In genomic region chr12:53441040-53441833, GRCh38 we compare ENCODE assay signal across 8 cellular contexts. TPM values are rescaled to one million over a fixed set of nuclear protein-coding genes. Genes with fewer than 3 reads are reported as not detected.
DNase-seq lines count a peak whose midpoint lies in the region; ATAC-seq lines count a peak whose summit lies in the region.

TSS of gene PRR13 (plus strand) at chr12:53441734. CDS start at chr12:53442715, 981 bp downstream.

- CTCF ChIA-PET in activated CD4-positive, alpha-beta T cell treated with anti-CD3 and anti-CD28 coated beads, Interleukin-2, amount 10 ng/mL, durations not matched to agents 7 days and 5 days (lab: Charles Lee), result interaction anchor here (0.5 to 1.7 kb wide), 6 partner anchors 8 to 89 kb away, joined by 3 to 7 read pairs (median 5); no protein-coding TSS in a partner anchor

- H3K4me2 ChIP-seq in BLaER1 treated with 17β-estradiol and CSF1 and Interleukin-3, amounts not matched to agents 10 nM and 100 nM, result peak within 1 kb of the TSS; percentile 86 to 99 (median 96)

- peaks cover 39% of the 10 kb centered on the region for H3K4me1 Mint-ChIP-seq in activated CD4-positive, alpha-beta T cell treated with anti-CD3 and anti-CD28 coated beads, Interleukin-2, amount 10 ng/mL, durations not matched to agents 7 days and 5 days

- H3K9ac ChIP-seq in BLaER1 treated with 17β-estradiol and CSF1 and Interleukin-3, amounts not matched to agents 10 nM and 100 nM, result peak within 1 kb of the TSS; percentile 88 to 96 (median 92)

- ATAC-seq in GM19328 (IDR thresholded peaks at IDR 0.05; ENCODE audit: unreplicated experiment) (peak; percentile 98), HG03520 (IDR thresholded peaks at IDR 0.05; ENCODE audit: unreplicated experiment) (peak; percentile 98)

- no peaks in the 10 kb centered on the region for H3K27me3 ChIP-seq in BLaER1 treated with 17β-estradiol and CSF1 and Interleukin-3, amounts not matched to agents 10 nM and 100 nM

- H3K36me3 ChIP-seq in BLaER1 treated with 17β-estradiol and CSF1 and Interleukin-3, amounts not matched to agents 10 nM and 100 nM, result peaks cover 24 to 36% (median 29%) of the 10 kb centered on the region in 11 experiments

- DNase-seq in NCI-H69 (lab: John Stamatoyannopoulos, UW) (peak; percentile 100), cortex of kidney (lab: John Stamatoyannopoulos, UW) (peak; percentile 60), left kidney (ENCODE audit: low read depth, low spot score) (peak; percentile 99)
- DNase-seq in activated CD4-positive, alpha-beta T cell treated with anti-CD3 and anti-CD28 coated beads, Interleukin-2, amount 10 ng/mL, durations not matched to agents 7 days and 5 days, result peak; percentile 100
- DNase-seq in stimulated activated CD4-positive, alpha-beta T cell treated with anti-CD3 and anti-CD28 coated beads, Interleukin-2, amount 100 ng/mL, for 24 hours, result peak; percentile 99

- peak within 1 kb of the TSS; percentile 91 for H3K27ac Mint-ChIP-seq in activated CD4-positive, alpha-beta T cell treated with anti-CD3 and anti-CD28 coated beads, Interleukin-2, amount 10 ng/mL, durations not matched to agents 7 days and 5 days

- peaks cover 25% of the 10 kb centered on the region for H3K36me3 Mint-ChIP-seq in activated CD4-positive, alpha-beta T cell treated with anti-CD3 and anti-CD28 coated beads, Interleukin-2, amount 10 ng/mL, durations not matched to agents 7 days and 5 days (ENCODE audit: low read depth)

- H3K9me3 ChIP-seq in BLaER1 treated with 17β-estradiol and CSF1 and Interleukin-3, amounts not matched to agents 10 nM and 100 nM (replicated peaks in 1 of 11), result no peaks in the 10 kb centered on the region

- POLR2A ChIA-PET in activated CD4-positive, alpha-beta T cell treated with anti-CD3 and anti-CD28 coated beads, Interleukin-2, amount 10 ng/mL, durations not matched to agents 7 days and 5 days (lab: Charles Lee), result interaction anchor here (0.6 kb wide), 1 partner anchor 22 kb away, joined by 3 read pairs; no protein-coding TSS in a partner anchor

- no peaks in the 10 kb centered on the region for H3K9me3 Mint-ChIP-seq in activated CD4-positive, alpha-beta T cell treated with anti-CD3 and anti-CD28 coated beads, Interleukin-2, amount 10 ng/mL, durations not matched to agents 7 days and 5 days

- peak within 1 kb of the TSS; percentile 89 for H3K4me3 Mint-ChIP-seq in activated CD4-positive, alpha-beta T cell treated with anti-CD3 and anti-CD28 coated beads, Interleukin-2, amount 10 ng/mL, durations not matched to agents 7 days and 5 days

- peak within 1 kb of the TSS; percentile 79 to 96 (median 94) for H3K27ac ChIP-seq in BLaER1 treated with 17β-estradiol and CSF1 and Interleukin-3, amounts not matched to agents 10 nM and 100 nM

- peaks cover 40 to 54% (median 49%) of the 10 kb centered on the region in 10 experiments for H3K4me1 ChIP-seq in BLaER1 treated with 17β-estradiol and CSF1 and Interleukin-3, amounts not matched to agents 10 nM and 100 nM

- H3K27me3 Mint-ChIP-seq in activated CD4-positive, alpha-beta T cell treated with anti-CD3 and anti-CD28 coated beads, Interleukin-2, amount 10 ng/mL, durations not matched to agents 7 days and 5 days, result no peaks in the 10 kb centered on the region

- H4K20me1 ChIP-seq in BLaER1 treated with 17β-estradiol and CSF1 and Interleukin-3, amounts not matched to agents 10 nM and 100 nM, result peaks cover 10 to 39% (median 33%) of the 10 kb centered on the region in 11 experiments; a peak in 19 of 22 replicates

- peak within 1 kb of the TSS; percentile 72 to 95 (median 88) for H3K4me3 ChIP-seq in BLaER1 treated with 17β-estradiol and CSF1 and Interleukin-3, amounts not matched to agents 10 nM and 100 nM

RNA-seq across cellular contexts. Expression of gene PRR13, which starts in this region (rescaled TPM):
- 100 to 1,000 TPM; 223 to 229 TPM for total RNA-seq in activated CD4-positive, alpha-beta T cell treated with anti-CD3 and anti-CD28 coated beads, Interleukin-2, amount 10 ng/mL, durations not matched to agents 7 days and 5 days

Comparison
In these comparisons a context has a peak if more than half of its experiments do, and no peak if none do; other contexts are left out.
1. Peak in every context shown above with its lines: DNase-seq, ATAC-seq, H3K4me3 ChIP-seq and H3K27ac ChIP-seq.